Comparison of ENCODE assay signal across 10 cellular contexts in genomic region chr12:109833307-109834189, GRCh38. TPM values are rescaled to one million over a fixed set of nuclear protein-coding genes. Genes with fewer than 3 reads are reported as not detected.
A peak's percentile ranks its signal among the peaks of the same experiment; 100 is the strongest.
DNase-seq lines count a peak whose midpoint lies in the region; ATAC-seq and TF ChIP-seq lines count a peak whose summit lies in the region.
"Had no signal": no experiment of that assay in that cellular context is flagged by ENCODE, and none has a peak within 500 bp of the region (broad histone marks: within the 10 kb centered on the region; RNA-seq: fewer than 3 reads in every experiment).

Gene TRPV4, minus strand, starts transcription at chr12:109833398. Its CDS starts 18,602 bp downstream, at chr12:109814796.

- H3K27ac ChIP-seq in endodermal cell (ENCODE audit: low read depth, low read length) (no peak within 1 kb of the TSS), upper lobe of left lung (peak within 1 kb of the TSS in 1 of 4 donors; percentile 14)

- peak within 1 kb of the TSS; percentile 79 for H3K4me3 ChIP-seq in endodermal cell (ENCODE audit: low read length)
- peak within 1 kb of the TSS; percentile 31 for H3K4me3 ChIP-seq in lower leg skin (ENCODE audit: low read depth, poor library complexity, severe bottlenecking)
- peak within 1 kb of the TSS in 3 of 4 donors; percentile 39 to 48 (median 48) for H3K4me3 ChIP-seq in upper lobe of left lung

- TF ChIP-seq CTCF in endodermal cell (conservative IDR thresholded peaks at IDR 0.05) (no peak), lower leg skin (IDR thresholded peaks at IDR 0.05) (no peak), upper lobe of left lung (IDR thresholded peaks at IDR 0.05) (no peak)

- H3K4me1 ChIP-seq in endodermal cell (ENCODE audit: control insufficient read depth, insufficient read depth, low read length), result no peaks in the 10 kb centered on the region
- H3K4me1 ChIP-seq in upper lobe of left lung, result peaks cover 3 to 11% (median 6%) of the 10 kb centered on the region in 4 donors

- intact Hi-C loops in lower leg skin (cut with DNase I; ENCODE audit: low total_unique reads), result no loop called here

- DNase-seq in NCI-H2227 (lab: John Stamatoyannopoulos, UW; ENCODE audit: unreplicated experiment) (peak; percentile 46), NCI-H2227 treated with DMSO at 0.1 percent for 48 hours (lab: John Stamatoyannopoulos, UW) (no peak), endodermal cell (peak; percentile 88), lower leg skin (ENCODE audit: low spot score in 2 of 2) (no peak), upper lobe of left lung (peak in 1 of 2 donors; percentile 90)
- no peak for DNase-seq in activated T-cell treated with anti-CD3 and anti-CD28 coated beads, Interleukin-2, amount 50 U/mL, for 4 hours
- no peak for DNase-seq in effector CD4-positive, alpha-beta T cell
- DNase-seq: AML-193, NCI-H2081 treated with DMSO at 0.1 percent for 48 hours had no signal

- H3K27me3 Mint-ChIP-seq in endodermal cell (ENCODE audit: insufficient read depth), result no peaks in the 10 kb centered on the region
- peaks cover 47% of the 10 kb centered on the region for H3K27me3 Mint-ChIP-seq in activated T-cell treated with anti-CD3 and anti-CD28 coated beads, Interleukin-2, amount 50 U/mL, for 4 hours (ENCODE audit: low read depth)

- no peak for TF ChIP-seq POLR2A in lower leg skin (IDR thresholded peaks at IDR 0.05)
- TF ChIP-seq POLR2A in upper lobe of left lung (IDR thresholded peaks at IDR 0.05), result no peak

- H3K36me3 Mint-ChIP-seq in endodermal cell (ENCODE audit: low read depth), result no peaks in the 10 kb centered on the region
- no peaks in the 10 kb centered on the region for H3K36me3 Mint-ChIP-seq in activated T-cell treated with anti-CD3 and anti-CD28 coated beads, Interleukin-2, amount 50 U/mL, for 4 hours (ENCODE audit: insufficient read depth)

- H3K9me3 ChIP-seq in endodermal cell (ENCODE audit: control insufficient read depth, low read length) (no peaks in the 10 kb centered on the region), upper lobe of left lung (no peaks in the 10 kb centered on the region)

- H3K27ac Mint-ChIP-seq in endodermal cell, result peak within 1 kb of the TSS; percentile 16

- H3K27me3 ChIP-seq in endodermal cell (ENCODE audit: control insufficient read depth, insufficient read depth, low read length, poor library complexity, severe bottlenecking), result no peaks in the 10 kb centered on the region
- peaks cover 0 to 17% (median 2%) of the 10 kb centered on the region in 4 donors for H3K27me3 ChIP-seq in upper lobe of left lung

- TF ChIP-seq EP300 in upper lobe of left lung (IDR thresholded peaks at IDR 0.05), result no peak

- no peaks in the 10 kb centered on the region for H3K36me3 ChIP-seq in endodermal cell (ENCODE audit: control insufficient read depth, insufficient read depth, low read length)
- H3K36me3 ChIP-seq in upper lobe of left lung, result no peaks in the 10 kb centered on the region

- ATAC-seq in upper lobe of left lung (ENCODE audit: low FRiP score in 2 of 2), result peak in 1 of 2 donors; percentile 90
- ATAC-seq in activated T-cell treated with anti-CD3 and anti-CD28 coated beads, Interleukin-2, amount 50 U/mL, for 4 hours, result no peak
- ATAC-seq in GM18909 (IDR thresholded peaks at IDR 0.05; ENCODE audit: poor library complexity, unreplicated experiment), result no peak

- H3K4me3 Mint-ChIP-seq in endodermal cell, result peak within 1 kb of the TSS; percentile 64
- H3K4me3 Mint-ChIP-seq in activated T-cell treated with anti-CD3 and anti-CD28 coated beads, Interleukin-2, amount 50 U/mL, for 4 hours, result no peak within 1 kb of the TSS

- H3K9ac ChIP-seq in endodermal cell (ENCODE audit: extremely low read depth, low read length, poor library complexity, severe bottlenecking), result peak within 1 kb of the TSS; percentile 25

- WGBS in endodermal cell (ENCODE audit: insufficient coverage in 1 of 2, insufficient read length in 1 of 2), 2 experiments, result 28 to 62% methylated on average over 25 to 67 of the region's 67 CpGs
- 38 to 53% methylated on average over 19 to 27 of the region's 67 CpGs for WGBS in lower leg skin, 2 donors
- 65 to 73% methylated on average over 9 to 20 of the region's 67 CpGs for WGBS in upper lobe of left lung, 2 donors

- H3K9me3 Mint-ChIP-seq in endodermal cell, result no peaks in the 10 kb centered on the region
- no peaks in the 10 kb centered on the region for H3K9me3 Mint-ChIP-seq in activated T-cell treated with anti-CD3 and anti-CD28 coated beads, Interleukin-2, amount 50 U/mL, for 4 hours

- peaks cover 13% of the 10 kb centered on the region for H3K4me1 Mint-ChIP-seq in endodermal cell
- peaks cover 4% of the 10 kb centered on the region for H3K4me1 Mint-ChIP-seq in activated T-cell treated with anti-CD3 and anti-CD28 coated beads, Interleukin-2, amount 50 U/mL, for 4 hours (ENCODE audit: low read depth)

RNA-seq across cellular contexts. Expression of gene TRPV4, which starts in this region (rescaled TPM):
- 10 to 100 TPM; 14.0 to 14.2 TPM for total RNA-seq in endodermal cell
- polyA plus RNA-seq in endodermal cell (2013, experiment 1 of 2), result 2.4 TPM
- 2.6 TPM for polyA plus RNA-seq in endodermal cell (2013, experiment 2 of 2)
- 10 to 100 TPM in 1 of 4 donors, 1 to 10 TPM in 3; 6.6 to 10.9 (median 8.1) TPM for total RNA-seq in lower leg skin
- total RNA-seq in upper lobe of left lung, result 1 to 10 TPM; 2.2 to 9.7 (median 5.4) TPM
- total RNA-seq in activated T-cell treated with anti-CD3 and anti-CD28 coated beads, Interleukin-2, amount 50 U/mL, for 4 hours, result not detected

Comparison
In these comparisons a context has a peak if more than half of its experiments do, and no peak if none do; other contexts are left out.
1. DNase-seq: peak in NCI-H2227 (single experiment) and endodermal cell (single experiment); none in NCI-H2227 treated with DMSO at 0.1 percent for 48 hours (single experiment), lower leg skin (0 of 2), activated T-cell treated with anti-CD3 and anti-CD28 coated beads, Interleukin-2, amount 50 U/mL, for 4 hours (single experiment) and effector CD4-positive, alpha-beta T cell (single experiment).
2. Peak in every context shown above with its lines, with median percentiles within 50 percentile points of each other: H3K4me3 ChIP-seq.